Comparison of ENCODE assay signal across 11 cellular contexts in the genomic region with DNA sequence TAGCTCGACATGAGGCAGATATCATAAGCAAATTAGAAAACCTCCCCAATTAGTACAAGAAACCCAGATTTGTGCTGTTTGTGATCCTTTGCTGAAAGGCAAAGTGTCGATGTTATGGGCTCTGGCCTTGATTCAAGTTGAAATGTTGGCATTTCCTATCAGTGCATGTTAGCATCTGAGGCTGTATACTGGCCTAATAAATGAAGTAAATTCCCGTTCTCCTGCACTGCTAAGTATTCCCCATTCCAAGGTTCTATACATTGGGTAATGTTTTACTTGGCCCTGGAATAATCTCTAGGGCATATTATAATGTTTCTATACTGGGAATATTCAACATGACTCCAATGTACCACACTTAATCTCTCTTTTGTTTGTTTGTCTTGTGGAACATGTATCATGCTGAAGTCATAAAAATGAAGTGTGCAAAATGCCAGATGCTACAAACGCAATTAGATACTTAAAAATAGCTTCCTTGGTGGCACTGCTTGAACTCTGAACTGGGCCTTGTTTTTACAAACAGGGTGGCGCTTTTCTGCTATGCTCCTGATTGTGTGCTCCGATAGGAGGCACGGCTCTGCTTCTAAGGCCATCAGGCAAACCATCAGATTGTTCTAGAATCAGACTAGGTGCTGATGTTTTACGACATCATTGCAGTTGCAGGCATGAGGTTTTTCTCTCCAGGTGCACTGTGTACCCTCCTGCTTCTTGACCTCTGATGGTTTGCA.
A peak's percentile ranks its signal among the peaks of the same experiment; 100 is the strongest.
DNase-seq lines count a peak whose midpoint lies in the region; ATAC-seq and TF ChIP-seq lines count a peak whose summit lies in the region.
"Had no signal": no experiment of that assay in that cellular context is flagged by ENCODE, and none has a peak within 500 bp of the region (broad histone marks: within the 10 kb centered on the region; RNA-seq: fewer than 3 reads in every experiment).

No MANE protein-coding gene starts in this region.

- peak overlapping the region; percentile 54 to 69 for H3K9ac ChIP-seq in mucosa of rectum (ENCODE audit: low read depth in 1 of 2, low read length in 2 of 2)

- TF ChIP-seq POLR2A in GM18505 (IDR thresholded peaks at IDR 0.05; ENCODE audit: borderline replicate concordance, extremely low read depth, insufficient read depth, insufficient read length) = no peak

- H3K27ac ChIP-seq in C4-2B = peak overlapping the region; percentile 27; the same call in 1 of the 2 replicates
- H3K27ac ChIP-seq in coronary artery = peak overlapping the region; percentile 32 to 79
- peak overlapping the region; percentile 80 to 88 for H3K27ac ChIP-seq in mucosa of rectum (ENCODE audit: low read depth in 2 of 2, low read length in 2 of 2)

- no peak for ATAC-seq in GM18505 (IDR thresholded peaks at IDR 0.05; ENCODE audit: unreplicated experiment)
- ATAC-seq in GM21515 (IDR thresholded peaks at IDR 0.05; ENCODE audit: unreplicated experiment) = no peak
- no peak for ATAC-seq in HG02571 (IDR thresholded peaks at IDR 0.05; ENCODE audit: unreplicated experiment)

- POLR2A ChIA-PET in HEK293T (lab: Yijun Ruan, JAX) = no interaction called here

- H3K27me3 ChIP-seq in mucosa of rectum (ENCODE audit: control insufficient read depth in 2 of 2, insufficient read depth in 2 of 2, low read length in 2 of 2) = no peaks in the 10 kb centered on the region

- H3K9me3 ChIP-seq in mucosa of rectum (ENCODE audit: control insufficient read depth in 2 of 2, low read length in 2 of 2) = no peaks in the 10 kb centered on the region

- peaks cover 19 to 27% of the 10 kb centered on the region in 2 donors for H3K4me1 ChIP-seq in mucosa of rectum (ENCODE audit: control insufficient read depth in 2 of 2, insufficient read depth in 2 of 2, low read length in 2 of 2)

- TF ChIP-seq CTCF in C4-2B (conservative IDR thresholded peaks at IDR 0.05) (no peak; the same call in 1 of the 2 replicates), coronary artery (IDR thresholded peaks at IDR 0.05) (no peak)

- CTCF ChIA-PET in HEK293T (lab: Yijun Ruan, JAX) = no interaction called here

- peak overlapping the region; percentile 55 for H3K4me3 ChIP-seq in coronary artery
- H3K4me3 ChIP-seq in mucosa of rectum (ENCODE audit: low read length in 2 of 2) = peak overlapping the region; percentile 37 to 55

- no peaks in the 10 kb centered on the region for H3K36me3 ChIP-seq in mucosa of rectum (ENCODE audit: control insufficient read depth in 2 of 2, insufficient read depth in 2 of 2, low read length in 2 of 2)

- DNase-seq in HEK293T (ENCODE audit: extremely low spot score) = no peak
- no peak for DNase-seq in coronary artery (ENCODE audit: low spot score)
- DNase-seq in iPS-NIHi11 (ENCODE audit: low spot score) = no peak
- DNase-seq: activated T-cell treated with anti-CD3 and anti-CD28 coated beads for 4 hours; NK-92 treated with Interleukin-12 subunit alpha and Interleukin-12 subunit beta, amount 100 ng/mL, for 24 hours; T1000 had no signal

TF ChIP-seq in HEK293T, 16 proteins besides CTCF, POLR2A, EP300 and RAD21:
- TF ChIP-seq TARDBP (IDR thresholded peaks at IDR 0.05) = no peak
- peak; percentile 51 for TF ChIP-seq CTBP1 (IDR thresholded peaks at IDR 0.05; ENCODE audit: borderline replicate concordance)
- no peak for TF ChIP-seq HDGF (IDR thresholded peaks at IDR 0.05; ENCODE audit: borderline replicate concordance)
- TF ChIP-seq ELF4 (IDR thresholded peaks at IDR 0.05) = no peak
- TF ChIP-seq PKNOX1 (IDR thresholded peaks at IDR 0.05) = peak; percentile 42; the same call in 1 of the 2 replicates

Comparison
In these comparisons a context has a peak if more than half of its experiments do, and no peak if none do; other contexts are left out.
1. H3K27ac ChIP-seq: peak in every context shown above with its lines; median percentile 84 in mucosa of rectum; 56 in coronary artery; 27 in C4-2B.